In genomic region chr17:39014795-39015545, GRCh38 we compare ENCODE assay signal across 16 cellular contexts. TPM values are rescaled to one million over a fixed set of nuclear protein-coding genes. Genes with fewer than 3 reads are reported as not detected.
DNase-seq lines count a peak whose midpoint lies in the region; ATAC-seq, FAIRE-seq and TF ChIP-seq lines count a peak whose summit lies in the region.
"Had no signal": no experiment of that assay in that cellular context is flagged by ENCODE, and none has a peak within 500 bp of the region (broad histone marks: within the 10 kb centered on the region; RNA-seq: fewer than 3 reads in every experiment).

No MANE protein-coding gene starts in this region.

- H3K4me1 Mint-ChIP-seq in CD8-positive, alpha-beta memory T cell, result peaks cover 6 to 14% (median 14%) of the 10 kb centered on the region in 3 donors

- no peaks in the 10 kb centered on the region for H3K36me3 ChIP-seq in CD8-positive, alpha-beta memory T cell (ENCODE audit: insufficient read depth, low read length)
- no peaks in the 10 kb centered on the region for H3K36me3 ChIP-seq in endothelial cell of umbilical vein (ENCODE audit: control insufficient read depth in 2 of 2, extremely low read depth in 1 of 2, insufficient read depth in 2 of 2, low read length in 2 of 2)
- H3K36me3 ChIP-seq in neutrophil, result no peaks in the 10 kb centered on the region

- BruUV-seq in endothelial cell of umbilical vein (replicated peaks; lab: Mats Ljungman, UMichigan), result no TSS peak

- H3K9me3 Mint-ChIP-seq in CD8-positive, alpha-beta memory T cell, result no peaks in the 10 kb centered on the region
- H3K9me3 Mint-ChIP-seq: stimulated activated memory B cell treated with anti-CD40 and anti-IgM and Interleukin-4, amounts not matched to agents 10 μg/mL and 1 μg/mL and 100 μg/mL, for 72 hours had no signal

- H3K27ac ChIP-seq in CD8-positive, alpha-beta memory T cell (ENCODE audit: low read depth, low read length), result peak overlapping the region; percentile 31
- no peak overlapping the region for H3K27ac ChIP-seq in endothelial cell of umbilical vein (ENCODE audit: insufficient read depth, low read depth, low read length)
- peak overlapping the region; percentile 87 for H3K27ac ChIP-seq in neutrophil

- no peak overlapping the region for H3K4me2 ChIP-seq in endothelial cell of umbilical vein (ENCODE audit: insufficient read depth, low read length)

- H3K27ac Mint-ChIP-seq in CD8-positive, alpha-beta memory T cell, result peak overlapping the region in 1 of 8 donors; percentile 29
- H3K27ac Mint-ChIP-seq: stimulated activated memory B cell treated with anti-CD40 and anti-IgM and Interleukin-4, amounts not matched to agents 10 μg/mL and 1 μg/mL and 100 μg/mL, for 72 hours had no signal

- H2AFZ ChIP-seq in endothelial cell of umbilical vein (ENCODE audit: low read depth, low read length), result peak overlapping the region; percentile 37

- H3K27me3 Mint-ChIP-seq in CD8-positive, alpha-beta memory T cell, result no peaks in the 10 kb centered on the region
- H3K27me3 Mint-ChIP-seq: stimulated activated memory B cell treated with anti-CD40 and anti-IgM and Interleukin-4, amounts not matched to agents 10 μg/mL and 1 μg/mL and 100 μg/mL, for 72 hours had no signal

- TF ChIP-seq CTCF in NB4 (IDR thresholded peaks at IDR 0.05; ENCODE audit: low read depth, low read length) (no peak), endothelial cell of umbilical vein (IDR thresholded peaks at IDR 0.05; ENCODE audit: extremely low read depth in 1 of 2, insufficient read depth in 1 of 2, low read depth in 1 of 2, low read length in 2 of 2) (no peak), neutrophil (IDR thresholded peaks at IDR 0.05) (no peak)

- H3K27me3 ChIP-seq in CD8-positive, alpha-beta memory T cell (ENCODE audit: insufficient read depth, low read length, poor library complexity, severe bottlenecking), result no peaks in the 10 kb centered on the region
- H3K27me3 ChIP-seq in endothelial cell of umbilical vein (ENCODE audit: control insufficient read depth in 2 of 2, insufficient read depth in 2 of 2, low read length in 2 of 2) (no peaks in the 10 kb centered on the region), neutrophil (no peaks in the 10 kb centered on the region)

- dilution Hi-C loops in endothelial cell of umbilical vein (cut with MboI; ENCODE audit: extremely low pct_ligation_motif_present, low sequenced_read_pairs), result no loop called here

- no peak for FAIRE-seq in endothelial cell of umbilical vein (lab: Jason Lieb, UNC)

- H3K36me3 Mint-ChIP-seq in CD8-positive, alpha-beta memory T cell, result no peaks in the 10 kb centered on the region
- H3K36me3 Mint-ChIP-seq: stimulated activated memory B cell treated with anti-CD40 and anti-IgM and Interleukin-4, amounts not matched to agents 10 μg/mL and 1 μg/mL and 100 μg/mL, for 72 hours had no signal

- POLR2A ChIA-PET in CD8-positive, alpha-beta memory T cell (lab: Charles Lee), result no interaction called here
- POLR2A ChIA-PET in endothelial cell of umbilical vein (lab: Charles Lee), result no interaction called here

- no peaks in the 10 kb centered on the region for H3K9me1 ChIP-seq in endothelial cell of umbilical vein (replicated peaks; ENCODE audit: control insufficient read depth, extremely low read depth, insufficient read depth, low read length)

- CTCF ChIA-PET in CD8-positive, alpha-beta memory T cell (lab: Charles Lee), result interaction anchor here (0.9 kb wide), 1 partner anchor 138 kb away, joined by 3 read pairs; no protein-coding TSS in a partner anchor
- CTCF ChIA-PET in endothelial cell of umbilical vein (lab: Charles Lee), result interaction anchor here (1.4 to 1.7 kb wide), 3 partner anchors 12 to 40 kb away, joined by 4 to 8 read pairs (median 5); no protein-coding TSS in a partner anchor

- ATAC-seq in GM18861 (IDR thresholded peaks at IDR 0.05; ENCODE audit: unreplicated experiment) (no peak), HG03460 (IDR thresholded peaks at IDR 0.05; ENCODE audit: unreplicated experiment) (no peak), HG03442 (IDR thresholded peaks at IDR 0.05; ENCODE audit: unreplicated experiment) (no peak), HG03159 (IDR thresholded peaks at IDR 0.05; ENCODE audit: unreplicated experiment) (no peak)
- ATAC-seq: stimulated activated memory B cell treated with anti-CD40 and anti-IgM and Interleukin-4, amounts not matched to agents 10 μg/mL and 1 μg/mL and 100 μg/mL, for 72 hours had no signal

- TF ChIP-seq POLR2A in NB4 (IDR thresholded peaks at IDR 0.05; ENCODE audit: extremely low read depth, insufficient read length) (no peak), endothelial cell of umbilical vein (IDR thresholded peaks at IDR 0.05; ENCODE audit: low read depth, low read length) (no peak)

- no peak for DNase-seq in CD8-positive, alpha-beta memory T cell
- DNase-seq in NB4 (ENCODE audit: low read depth) (peak; percentile 93), endothelial cell of umbilical vein (ENCODE audit: low read depth, low spot score) (no peak)
- DNase-seq: activated CD4-positive, alpha-beta T cell treated with anti-CD3 and anti-CD28 coated beads, Interleukin-2, amount 50 U/mL, for 4 hours; COR-L47; kidney glomerular epithelial cell; NCI-H524; stimulated activated CD4-positive, alpha-beta T cell treated with anti-CD3 and anti-CD28 coated beads, Interleukin-2, amount 100 ng/mL, for 24 hours had no signal

- H3K79me2 ChIP-seq in endothelial cell of umbilical vein (ENCODE audit: control insufficient read depth, insufficient read depth, low read length), result no peaks in the 10 kb centered on the region

- intact Hi-C loops in endothelial cell of umbilical vein (cut with micrococcal nuclease), result no loop called here

- no peak overlapping the region for H3K4me3 Mint-ChIP-seq in CD8-positive, alpha-beta memory T cell
- H3K4me3 Mint-ChIP-seq: stimulated activated memory B cell treated with anti-CD40 and anti-IgM and Interleukin-4, amounts not matched to agents 10 μg/mL and 1 μg/mL and 100 μg/mL, for 72 hours had no signal

- no peak overlapping the region for H3K4me3 ChIP-seq in CD8-positive, alpha-beta memory T cell (ENCODE audit: low read length)
- H3K4me3 ChIP-seq in NB4 (ENCODE audit: low read depth, low read length) (no peak overlapping the region), endothelial cell of umbilical vein (replicated peaks in 1 of 3; ENCODE audit: insufficient read depth in 1 of 3, low read depth in 1 of 3, low read length in 3 of 3) (no peak overlapping the region), neutrophil (ENCODE audit: low read depth in 1 of 2, low read length in 1 of 2) (no peak overlapping the region)

- no peaks in the 10 kb centered on the region for H3K9me3 ChIP-seq in CD8-positive, alpha-beta memory T cell (ENCODE audit: low read length)
- H3K9me3 ChIP-seq in endothelial cell of umbilical vein (replicated peaks; ENCODE audit: control insufficient read depth, insufficient read depth, low read length) (no peaks in the 10 kb centered on the region), neutrophil (no peaks in the 10 kb centered on the region)

- H3K9ac ChIP-seq in endothelial cell of umbilical vein (replicated peaks; ENCODE audit: extremely low read depth, insufficient read depth, low read length), result no peak overlapping the region

- no peaks in the 10 kb centered on the region for H4K20me1 ChIP-seq in endothelial cell of umbilical vein (replicated peaks; ENCODE audit: control insufficient read depth, extremely low read depth, insufficient read depth, low read length)

- H3K4me1 ChIP-seq in CD8-positive, alpha-beta memory T cell (ENCODE audit: insufficient read depth, low read length), result peaks cover 31% of the 10 kb centered on the region
- peaks cover 15% of the 10 kb centered on the region for H3K4me1 ChIP-seq in endothelial cell of umbilical vein (ENCODE audit: control insufficient read depth, extremely low read depth, insufficient read depth, low read length)
- H3K4me1 ChIP-seq in neutrophil (ENCODE audit: control insufficient read depth in 1 of 2, insufficient read depth in 1 of 2, low read depth in 1 of 2, low read length in 1 of 2), result peaks cover 47 to 52% of the 10 kb centered on the region in 2 experiments

TF ChIP-seq in endothelial cell of umbilical vein, 7 proteins besides CTCF, POLR2A, EP300 and RAD21:
- TF ChIP-seq MYC (IDR thresholded peaks at IDR 0.05; ENCODE audit: low read depth, low read length) (no peak), MAX (IDR thresholded peaks at IDR 0.05; ENCODE audit: insufficient read depth, insufficient read length) (no peak), EZH2 (IDR thresholded peaks at IDR 0.05; ENCODE audit: borderline replicate concordance, low read depth, low read length, severe bottlenecking) (no peak), FOS (IDR thresholded peaks at IDR 0.05; ENCODE audit: borderline replicate concordance, insufficient read depth, low read length) (no peak), POLR2AphosphoS5 (IDR thresholded peaks at IDR 0.05; ENCODE audit: insufficient read depth, low read depth, low read length) (no peak), JUN (IDR thresholded peaks at IDR 0.05; ENCODE audit: borderline replicate concordance, insufficient read depth, insufficient read length, low read depth) (no peak), GATA2 (IDR thresholded peaks at IDR 0.05; ENCODE audit: insufficient read depth, insufficient read length, low read depth, low read length) (no peak)

RNA-seq across cellular contexts. Expression of gene FBXO47, which starts 47.8 kb away (rescaled TPM):
- not detected for total RNA-seq in CD8-positive, alpha-beta memory T cell
- polyA plus RNA-seq in CD8-positive, alpha-beta memory T cell, result not detected
- not detected in 2 replicates for total RNA-seq in endothelial cell of umbilical vein
- not detected in 2 replicates for polyA plus RNA-seq in endothelial cell of umbilical vein
- polyA plus RNA-seq in endothelial cell of umbilical vein (2011; cell fraction: cytosol; rRNA removed), result not detected in 2 replicates
- polyA plus RNA-seq in endothelial cell of umbilical vein (2011; cell fraction: nucleus; rRNA removed), result not detected in 2 replicates
- not detected in 2 replicates for polyA plus RNA-seq in endothelial cell of umbilical vein (2012)
- polyA minus RNA-seq in endothelial cell of umbilical vein, result not detected in 2 replicates
- not detected for polyA minus RNA-seq in endothelial cell of umbilical vein (2011; cell fraction: cytosol; rRNA and poly(A)+ RNA removed)
- not detected in 2 replicates for polyA minus RNA-seq in endothelial cell of umbilical vein (2011; cell fraction: nucleus; rRNA and poly(A)+ RNA removed)
- total RNA-seq: cerebellum, omental fat pad had no signal
